ENCODE assay signal across 22 cellular contexts in genomic region chr14:71475916-71476315, GRCh38.
DNase-seq lines count a peak whose midpoint lies in the region; ATAC-seq and TF ChIP-seq lines count a peak whose summit lies in the region.
"Had no signal": no experiment of that assay in that cellular context is flagged by ENCODE, and none has a peak within 500 bp of the region (broad histone marks: within the 10 kb centered on the region; RNA-seq: fewer than 3 reads in every experiment).

No MANE protein-coding gene starts in this region.

- POLR2A ChIA-PET in HEK293T (lab: Yijun Ruan, JAX), result no interaction called here

- no peaks in the 10 kb centered on the region for H3K27me3 Mint-ChIP-seq in activated CD8-positive, alpha-beta memory T cell treated with anti-CD3 and anti-CD28 coated beads, Interleukin-2, amount 10 ng/mL, durations not matched to agents 7 days and 5 days
- H3K27me3 Mint-ChIP-seq in activated naive CD8-positive, alpha-beta T cell treated with anti-CD3 and anti-CD28 coated beads, Interleukin-2, amount 50 U/mL, for 24 hours, result no peaks in the 10 kb centered on the region
- H3K27me3 Mint-ChIP-seq: B cell; CD8-positive, alpha-beta memory T cell had no signal

- peak; percentile 64 for DNase-seq in activated CD8-positive, alpha-beta memory T cell treated with anti-CD3 and anti-CD28 coated beads, Interleukin-2, amount 10 ng/mL, durations not matched to agents 7 days and 5 days
- DNase-seq in activated CD8-positive, alpha-beta memory T cell treated with anti-CD3 and anti-CD28 coated beads, Interleukin-2, amount 50 U/mL, for 48 hours, result no peak
- DNase-seq in activated naive CD8-positive, alpha-beta T cell treated with anti-CD3 and anti-CD28 coated beads, Interleukin-2, amount 50 U/mL, for 24 hours, result peak; percentile 16
- DNase-seq in superior temporal gyrus (ENCODE audit: extremely low spot score) (peak; percentile 12), NCI-H2196 treated with DMSO at 0.1 percent for 48 hours (lab: John Stamatoyannopoulos, UW; ENCODE audit: unreplicated experiment) (no peak), HEK293T (ENCODE audit: extremely low spot score) (no peak), COLO829 (ENCODE audit: low spot score) (no peak)
- DNase-seq: activated gamma-delta T cell; CD8-positive, alpha-beta memory T cell; left lung; NCI-H1436 treated with DMSO at 0.1 percent for 48 hours; NCI-H2171 treated with DMSO at 0.1 percent for 48 hours; NCI-H526; psoas muscle; stimulated activated CD4-positive, alpha-beta T cell treated with anti-CD3 and anti-CD28 coated beads, Interleukin-15, amount 100 ng/mL, for 24 hours; SW 1271; trophoblast cell had no signal

- CTCF ChIA-PET in activated CD8-positive, alpha-beta memory T cell treated with anti-CD3 and anti-CD28 coated beads, Interleukin-2, amount 10 ng/mL, durations not matched to agents 7 days and 5 days (lab: Charles Lee), result no interaction called here
- CTCF ChIA-PET in HEK293T (lab: Yijun Ruan, JAX), result no interaction called here

- H3K36me3 Mint-ChIP-seq in activated CD8-positive, alpha-beta memory T cell treated with anti-CD3 and anti-CD28 coated beads, Interleukin-2, amount 10 ng/mL, durations not matched to agents 7 days and 5 days, result peaks cover 14% of the 10 kb centered on the region
- H3K36me3 Mint-ChIP-seq in activated naive CD8-positive, alpha-beta T cell treated with anti-CD3 and anti-CD28 coated beads, Interleukin-2, amount 50 U/mL, for 24 hours (ENCODE audit: low read depth), result peaks cover 8% of the 10 kb centered on the region
- H3K36me3 Mint-ChIP-seq: CD8-positive, alpha-beta memory T cell had no signal

- peaks cover 46% of the 10 kb centered on the region for H3K4me1 Mint-ChIP-seq in activated CD8-positive, alpha-beta memory T cell treated with anti-CD3 and anti-CD28 coated beads, Interleukin-2, amount 10 ng/mL, durations not matched to agents 7 days and 5 days
- peaks cover 72% of the 10 kb centered on the region for H3K4me1 Mint-ChIP-seq in activated naive CD8-positive, alpha-beta T cell treated with anti-CD3 and anti-CD28 coated beads, Interleukin-2, amount 50 U/mL, for 24 hours

- H3K4me3 Mint-ChIP-seq in activated CD8-positive, alpha-beta memory T cell treated with anti-CD3 and anti-CD28 coated beads, Interleukin-2, amount 10 ng/mL, durations not matched to agents 7 days and 5 days, result no peak overlapping the region
- no peak overlapping the region for H3K4me3 Mint-ChIP-seq in activated naive CD8-positive, alpha-beta T cell treated with anti-CD3 and anti-CD28 coated beads, Interleukin-2, amount 50 U/mL, for 24 hours
- H3K4me3 Mint-ChIP-seq: B cell; CD8-positive, alpha-beta memory T cell had no signal

- peak overlapping the region; percentile 26 for H3K27ac Mint-ChIP-seq in activated CD8-positive, alpha-beta memory T cell treated with anti-CD3 and anti-CD28 coated beads, Interleukin-2, amount 10 ng/mL, durations not matched to agents 7 days and 5 days
- peak overlapping the region; percentile 86 for H3K27ac Mint-ChIP-seq in activated naive CD8-positive, alpha-beta T cell treated with anti-CD3 and anti-CD28 coated beads, Interleukin-2, amount 50 U/mL, for 24 hours
- H3K27ac Mint-ChIP-seq: B cell had no signal

- H3K9me3 ChIP-seq in KOPT-K1 (ENCODE audit: insufficient read depth, low read length, poor library complexity, severe bottlenecking), result no peaks in the 10 kb centered on the region
- H3K9me3 ChIP-seq: HAP-1, left lung, psoas muscle had no signal

- peak; percentile 74 for ATAC-seq in activated CD8-positive, alpha-beta memory T cell treated with anti-CD3 and anti-CD28 coated beads, Interleukin-2, amount 10 ng/mL, durations not matched to agents 7 days and 5 days
- ATAC-seq in activated naive CD8-positive, alpha-beta T cell treated with anti-CD3 and anti-CD28 coated beads, Interleukin-2, amount 50 U/mL, for 24 hours, result peak; percentile 86
- ATAC-seq: left lung, Panc1, psoas muscle had no signal

- H3K27ac ChIP-seq in KOPT-K1 (ENCODE audit: low read depth, low read length, poor library complexity, severe bottlenecking), result peak overlapping the region; percentile 59
- H3K27ac ChIP-seq: KMS-11, left lung, psoas muscle had no signal

- H3K9me3 Mint-ChIP-seq in activated CD8-positive, alpha-beta memory T cell treated with anti-CD3 and anti-CD28 coated beads, Interleukin-2, amount 10 ng/mL, durations not matched to agents 7 days and 5 days (ENCODE audit: low read depth), result no peaks in the 10 kb centered on the region
- no peaks in the 10 kb centered on the region for H3K9me3 Mint-ChIP-seq in activated naive CD8-positive, alpha-beta T cell treated with anti-CD3 and anti-CD28 coated beads, Interleukin-2, amount 50 U/mL, for 24 hours
- H3K9me3 Mint-ChIP-seq: CD8-positive, alpha-beta memory T cell had no signal

- H3K36me3 ChIP-seq in KOPT-K1 (ENCODE audit: insufficient read depth, low read length), result no peaks in the 10 kb centered on the region
- H3K36me3 ChIP-seq: HAP-1, left lung had no signal

TF ChIP-seq in HEK293T, 16 proteins besides CTCF, POLR2A, EP300 and RAD21:
- TF ChIP-seq HDGF (IDR thresholded peaks at IDR 0.05; ENCODE audit: borderline replicate concordance) (no peak), BHLHE40 (IDR thresholded peaks at IDR 0.05; ENCODE audit: borderline replicate concordance) (no peak), SUZ12 (IDR thresholded peaks at IDR 0.05) (no peak), LEF1 (IDR thresholded peaks at IDR 0.05; ENCODE audit: borderline replicate concordance) (no peak), FOXK2 (IDR thresholded peaks at IDR 0.05) (no peak), ELF4 (IDR thresholded peaks at IDR 0.05) (no peak), NFRKB (IDR thresholded peaks at IDR 0.05) (no peak), TARDBP (IDR thresholded peaks at IDR 0.05) (no peak), L3MBTL2 (conservative IDR thresholded peaks at IDR 0.05) (no peak), FOXA1 (IDR thresholded peaks at IDR 0.05) (no peak), FOXM1 (IDR thresholded peaks at IDR 0.05; ENCODE audit: borderline replicate concordance) (no peak), ARNT (IDR thresholded peaks at IDR 0.05) (no peak), SP1 (IDR thresholded peaks at IDR 0.05) (no peak), CTBP1 (IDR thresholded peaks at IDR 0.05; ENCODE audit: borderline replicate concordance) (no peak), PKNOX1 (IDR thresholded peaks at IDR 0.05) (no peak), ZNF384 (IDR thresholded peaks at IDR 0.05) (no peak)

Comparison
In these comparisons a context has a peak if more than half of its experiments do, and no peak if none do; other contexts are left out.
1. DNase-seq: peak in activated CD8-positive, alpha-beta memory T cell treated with anti-CD3 and anti-CD28 coated beads, Interleukin-2, amount 10 ng/mL, durations not matched to agents 7 days and 5 days (single experiment), activated naive CD8-positive, alpha-beta T cell treated with anti-CD3 and anti-CD28 coated beads, Interleukin-2, amount 50 U/mL, for 24 hours (single experiment) and superior temporal gyrus (single experiment); none in activated CD8-positive, alpha-beta memory T cell treated with anti-CD3 and anti-CD28 coated beads, Interleukin-2, amount 50 U/mL, for 48 hours (single experiment), NCI-H2196 treated with DMSO at 0.1 percent for 48 hours (single experiment), HEK293T (single experiment) and COLO829 (single experiment).